In the genomic region with DNA sequence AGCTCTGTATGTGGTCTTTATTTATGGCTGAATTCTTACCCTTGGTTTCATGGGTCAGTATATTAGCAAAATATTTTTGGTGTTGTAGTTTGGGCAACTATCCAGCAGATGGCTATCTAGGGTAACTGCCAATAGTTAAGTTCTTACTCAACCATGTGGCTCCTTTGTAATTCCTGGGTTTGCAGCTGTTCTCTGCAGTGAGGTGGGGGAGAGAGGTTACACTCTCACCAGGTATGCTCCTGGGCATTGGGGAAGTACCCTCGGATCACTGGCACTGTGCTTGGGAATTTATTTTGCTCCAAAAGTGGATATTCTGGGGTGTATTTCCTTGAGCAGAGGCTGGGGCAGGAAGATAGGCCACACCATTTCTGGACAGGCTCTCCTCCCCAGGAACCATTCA, we compare ENCODE assay signal across 13 cellular contexts.
A peak's percentile ranks its signal among the peaks of the same experiment; 100 is the strongest.
DNase-seq lines count a peak whose midpoint lies in the region; ATAC-seq and TF ChIP-seq lines count a peak whose summit lies in the region.
"Had no signal": no experiment of that assay in that cellular context is flagged by ENCODE, and none has a peak within 500 bp of the region (broad histone marks: within the 10 kb centered on the region; RNA-seq: fewer than 3 reads in every experiment).

No MANE protein-coding gene starts in this region.

- H3K27me3 Mint-ChIP-seq in CD14-positive monocyte (ENCODE audit: low read depth in 3 of 3), result no peaks in the 10 kb centered on the region
- H3K27me3 Mint-ChIP-seq: activated naive CD4-positive, alpha-beta T cell treated with anti-CD3 and anti-CD28 coated beads, Interleukin-2, amount 50 U/mL, for 24 hours; naive thymus-derived CD4-positive, alpha-beta T cell had no signal

- no peak overlapping the region for H3K27ac Mint-ChIP-seq in CD14-positive monocyte
- H3K27ac Mint-ChIP-seq: activated naive CD4-positive, alpha-beta T cell treated with anti-CD3 and anti-CD28 coated beads, Interleukin-2, amount 50 U/mL, for 24 hours; naive thymus-derived CD4-positive, alpha-beta T cell had no signal

- H3K9me3 ChIP-seq in SJCRH30 (replicated peaks), result 0 out of 2 replicates have a peak, but pooled peaks cover 6% of the 10 kb centered on the region

- H3K27me3 ChIP-seq in SJCRH30, result no peaks in the 10 kb centered on the region
- H3K27me3 ChIP-seq: MG63 had no signal

- intact Hi-C loops in CD14-positive monocyte (cut with micrococcal nuclease), result no loop called here

- H3K4me1 Mint-ChIP-seq in CD14-positive monocyte, result no peaks in the 10 kb centered on the region
- H3K4me1 Mint-ChIP-seq: activated naive CD4-positive, alpha-beta T cell treated with anti-CD3 and anti-CD28 coated beads, Interleukin-2, amount 50 U/mL, for 24 hours; naive thymus-derived CD4-positive, alpha-beta T cell had no signal

- no peak overlapping the region for H3K27ac ChIP-seq in SJCRH30

- H3K36me3 ChIP-seq in SJCRH30, result no peaks in the 10 kb centered on the region
- H3K36me3 ChIP-seq: MG63 had no signal

- no peak overlapping the region for H3K4me3 Mint-ChIP-seq in CD14-positive monocyte
- H3K4me3 Mint-ChIP-seq: activated naive CD4-positive, alpha-beta T cell treated with anti-CD3 and anti-CD28 coated beads, Interleukin-2, amount 50 U/mL, for 24 hours; naive thymus-derived CD4-positive, alpha-beta T cell had no signal

- no peaks in the 10 kb centered on the region for H3K36me3 Mint-ChIP-seq in CD14-positive monocyte
- H3K36me3 Mint-ChIP-seq: activated naive CD4-positive, alpha-beta T cell treated with anti-CD3 and anti-CD28 coated beads, Interleukin-2, amount 50 U/mL, for 24 hours; naive thymus-derived CD4-positive, alpha-beta T cell had no signal

- H3K9me3 Mint-ChIP-seq in CD14-positive monocyte, result peaks cover 2 to 9% (median 4%) of the 10 kb centered on the region in 7 donors

- DNase-seq in GM12864 (ENCODE audit: low read depth) (no peak), HS-5 (ENCODE audit: low read depth) (peak; percentile 9), SJCRH30 (peak; percentile 6 to 57), iPS-NIHi11 (ENCODE audit: low spot score) (peak; percentile 24), LoVo (ENCODE audit: low spot score) (no peak), CD14-positive monocyte (ENCODE audit: low spot score) (no peak), NCI-H1436 treated with DMSO at 0.1 percent for 48 hours (lab: John Stamatoyannopoulos, UW) (no peak)
- DNase-seq: GOT3; MG63; naive thymus-derived CD4-positive, alpha-beta T cell; T-helper 9 cell had no signal

- peak; percentile 38 for TF ChIP-seq CTCF in GM12864 (IDR thresholded peaks at IDR 0.05; ENCODE audit: low read depth, low read length, missing control alignments)
- no peak for TF ChIP-seq CTCF in CD14-positive monocyte (IDR thresholded peaks at IDR 0.05)

- H3K4me1 ChIP-seq in SJCRH30, result no peaks in the 10 kb centered on the region

- H3K4me3 ChIP-seq in GM12864 (ENCODE audit: low read depth, low read length), result no peak overlapping the region
- no peak overlapping the region for H3K4me3 ChIP-seq in SJCRH30
- H3K4me3 ChIP-seq: MG63 had no signal

- ATAC-seq in GM18868 (IDR thresholded peaks at IDR 0.05; ENCODE audit: unreplicated experiment), result no peak
- ATAC-seq: naive thymus-derived CD4-positive, alpha-beta T cell had no signal

Comparison
In these comparisons a context has a peak if more than half of its experiments do, and no peak if none do; other contexts are left out.
1. DNase-seq: peak in HS-5 (single experiment), SJCRH30 (2 of 2) and iPS-NIHi11 (single experiment); none in GM12864 (single experiment), LoVo (single experiment), CD14-positive monocyte (single experiment) and NCI-H1436 treated with DMSO at 0.1 percent for 48 hours (single experiment).